In genomic region chr22:35350539-35351503, GRCh38 we compare ENCODE assay signal across 8 cellular contexts. TPM values are rescaled to one million over a fixed set of nuclear protein-coding genes. Genes with fewer than 3 reads are reported as not detected.
DNase-seq lines count a peak whose midpoint lies in the region; ATAC-seq and TF ChIP-seq lines count a peak whose summit lies in the region.

No MANE protein-coding gene starts in this region.

- peak; percentile 96 for DNase-seq in D341Med (ENCODE audit: low spot score)
- peak; percentile 89 for DNase-seq in IMR-90
- DNase-seq in activated T-cell treated with anti-CD3 and anti-CD28 coated beads for 48 hours (ENCODE audit: low read depth) = peak; percentile 85
- DNase-seq in erythroblast (lab: John Stamatoyannopoulos, UW) = peak; percentile 89 to 94
- peak; percentile 80 for DNase-seq in stimulated activated CD8-positive, alpha-beta memory T cell treated with anti-CD3 and anti-CD28 coated beads, Interleukin-4, amount 100 ng/mL, for 24 hours (ENCODE audit: low read depth)

- H2BK120ac ChIP-seq in IMR-90 (ENCODE audit: low read depth, low read length) = peak overlapping the region; percentile 21; the same call in 1 of the 2 replicates

- peak overlapping the region; percentile 68 for H3K56ac ChIP-seq in IMR-90 (ENCODE audit: extremely low read depth, insufficient read depth, low read length)

- no TSS peak for BruUV-seq in IMR-90 (replicated peaks; lab: Mats Ljungman, UMichigan)

- peak overlapping the region; percentile 38 for H3K27ac ChIP-seq in IMR-90 (ENCODE audit: insufficient read depth, low read length)
- peak overlapping the region; percentile 96 for H3K27ac ChIP-seq in OCI-LY3 (ENCODE audit: low read length)
- peak overlapping the region; percentile 7 to 44 for H3K27ac ChIP-seq in mucosa of rectum (ENCODE audit: low read depth in 2 of 2, low read length in 2 of 2)

- no peaks in the 10 kb centered on the region; the same call in 1 of the 2 replicates for H3K79me2 ChIP-seq in OCI-LY3 (ENCODE audit: low read length)

- no peaks in the 10 kb centered on the region for H4K20me1 ChIP-seq in IMR-90 (ENCODE audit: insufficient read depth, low read length)
- H4K20me1 ChIP-seq in OCI-LY3 (ENCODE audit: insufficient read depth, low read length) = no peaks in the 10 kb centered on the region

- H3K9me1 ChIP-seq in IMR-90 (ENCODE audit: insufficient read depth, low read length) = peaks cover 2% of the 10 kb centered on the region; the same call in 1 of the 2 replicates

- H2BK5ac ChIP-seq in IMR-90 (ENCODE audit: low read depth, low read length, poor library complexity, severe bottlenecking) = peak overlapping the region; percentile 4

- peak overlapping the region; percentile 80 for H3K14ac ChIP-seq in IMR-90 (replicated peaks; ENCODE audit: low read depth, low read length)

- peak overlapping the region; percentile 3; the same call in 1 of the 3 replicates for H2BK15ac ChIP-seq in IMR-90 (ENCODE audit: low read depth, low read length)

- dilution Hi-C loops in IMR-90 (cut with HindIII; ENCODE audit: low sequenced_read_pairs, unreplicated experiment) = no loop called here

- TF ChIP-seq POLR2A in IMR-90 (IDR thresholded peaks at IDR 0.05; ENCODE audit: low read depth, low read length) (peak; percentile 60; the same call in 1 of the 2 replicates), erythroblast (IDR thresholded peaks at IDR 0.05; ENCODE audit: low read length) (no peak)

- peak overlapping the region; percentile 66 for H3K9ac ChIP-seq in IMR-90 (ENCODE audit: low read depth, low read length)
- peak overlapping the region; percentile 97 for H3K9ac ChIP-seq in OCI-LY3 (ENCODE audit: low read length)
- peak overlapping the region; percentile 52 to 54 for H3K9ac ChIP-seq in mucosa of rectum (ENCODE audit: low read depth in 1 of 2, low read length in 2 of 2)

- H3K4me2 ChIP-seq in IMR-90 (ENCODE audit: low read depth, low read length) = peak overlapping the region; percentile 75
- peak overlapping the region; percentile 99 for H3K4me2 ChIP-seq in OCI-LY3 (ENCODE audit: low read length)

- H4K91ac ChIP-seq in IMR-90 (ENCODE audit: insufficient read depth, low read depth, low read length) = peak overlapping the region; percentile 62

- H2AK5ac ChIP-seq in IMR-90 (ENCODE audit: low read depth, low read length) = peak overlapping the region; percentile 5

- H3K79me1 ChIP-seq in IMR-90 (ENCODE audit: low read depth in 1 of 2, low read length in 2 of 2) = no peaks in the 10 kb centered on the region

- 3% methylated on average over 37 of the region's 47 CpGs; no CpG with 5 or more reads in 1 of the 2 experiments for WGBS in IMR-90 (ENCODE audit: extremely low coverage in 2 of 2, insufficient read length in 1 of 2), 2 experiments

- H3K4ac ChIP-seq in IMR-90 (ENCODE audit: low read depth, low read length) = peak overlapping the region; percentile 54

- peak overlapping the region; percentile 13 for H4K5ac ChIP-seq in IMR-90 (ENCODE audit: low read depth, low read length)

- peak overlapping the region; percentile 18 to 67; a peak in 2 of 4 replicates for H4K8ac ChIP-seq in IMR-90 (ENCODE audit: low read depth in 2 of 2, low read length in 2 of 2)

- peaks cover 12% of the 10 kb centered on the region for H3K4me1 ChIP-seq in IMR-90 (ENCODE audit: control insufficient read depth, insufficient read depth, low read length)
- peaks cover 76% of the 10 kb centered on the region for H3K4me1 ChIP-seq in OCI-LY3 (ENCODE audit: low read length)
- peaks cover 18 to 22% of the 10 kb centered on the region in 2 donors for H3K4me1 ChIP-seq in mucosa of rectum (ENCODE audit: control insufficient read depth in 2 of 2, insufficient read depth in 2 of 2, low read length in 2 of 2)

- CTCF ChIA-PET in IMR-90 (lab: Yijun Ruan, JAX) = interaction anchor here (0.6 to 1.4 kb wide), 7 partner anchors 26 to 945 kb away, joined by 3 to 7 read pairs (median 5); partner anchors contain the start of gene HMOX1

- peak overlapping the region; percentile 39; the same call in 1 of the 2 replicates for H3K18ac ChIP-seq in IMR-90 (ENCODE audit: low read depth, low read length)

- in situ Hi-C loops in IMR-90 (cut with MboI; ENCODE audit: low sequenced_read_pairs) = loop anchor here (5.0 to 10.0 kb wide), 2 partner anchors 236 to 774 kb away; no protein-coding TSS in a partner anchor

- peak overlapping the region; percentile 23; the same call in 1 of the 2 replicates for H2BK20ac ChIP-seq in IMR-90 (ENCODE audit: low read depth, low read length)

- peak; percentile 78 for ATAC-seq in GM21515 (IDR thresholded peaks at IDR 0.05; ENCODE audit: unreplicated experiment)
- peak; percentile 94 for ATAC-seq in IMR-90 (ENCODE audit: low read depth)

- H2AK9ac ChIP-seq in IMR-90 (replicated peaks; ENCODE audit: low read depth, low read length, poor library complexity) = peak overlapping the region; percentile 87

- H2AFZ ChIP-seq in IMR-90 (replicated peaks; ENCODE audit: low read length, poor library complexity) = peak overlapping the region; percentile 88
- H2AFZ ChIP-seq in OCI-LY3 (ENCODE audit: low read depth, low read length) = peak overlapping the region; percentile 27; the same call in 1 of the 2 replicates

- intact Hi-C loops in IMR-90 (cut with micrococcal nuclease) = loop anchor here (1.0 to 5.0 kb wide), 6 partner anchors 30 to 776 kb away; partner anchors contain the start of gene HMOX1

- H3K23ac ChIP-seq in IMR-90 (ENCODE audit: low read depth, low read length) = peak overlapping the region; percentile 32; the same call in 1 of the 2 replicates

- peaks cover 8% of the 10 kb centered on the region; the same call in 1 of the 2 replicates for H3K36me3 ChIP-seq in IMR-90 (ENCODE audit: control insufficient read depth, insufficient read depth, low read length)
- no peaks in the 10 kb centered on the region for H3K36me3 ChIP-seq in OCI-LY3 (replicated peaks; ENCODE audit: low read depth, low read length)
- H3K36me3 ChIP-seq in mucosa of rectum (ENCODE audit: control insufficient read depth in 2 of 2, insufficient read depth in 2 of 2, low read length in 2 of 2) = peaks cover 0 to 2% of the 10 kb centered on the region in 2 donors

- TF ChIP-seq RAD21 in IMR-90 (IDR thresholded peaks at IDR 0.05; ENCODE audit: low read length) = peak; percentile 95

- H3K4me3 ChIP-seq in IMR-90 (ENCODE audit: insufficient read depth, low read depth, low read length) (peak overlapping the region; percentile 43), OCI-LY3 (ENCODE audit: low read length) (peak overlapping the region; percentile 85), mucosa of rectum (ENCODE audit: low read length in 2 of 2) (peak overlapping the region; percentile 64 to 71)

- TF ChIP-seq CTCF in IMR-90 (conservative IDR thresholded peaks at IDR 0.05; ENCODE audit: low read depth, low read length) = peak; percentile 95
- TF ChIP-seq CTCF in OCI-LY3 (IDR thresholded peaks at IDR 0.05; ENCODE audit: low read depth, low read length) = peak; percentile 74

- POLR2A ChIA-PET in IMR-90 (lab: Charles Lee; ENCODE audit: unreplicated experiment) = interaction anchor here (0.6 kb wide), 1 partner anchor 15 kb away, joined by 3 read pairs; no protein-coding TSS in a partner anchor

- H3K9me3 ChIP-seq in IMR-90 (ENCODE audit: control insufficient read depth, insufficient read depth, low read length) (no peaks in the 10 kb centered on the region), OCI-LY3 (ENCODE audit: insufficient read depth, low read length) (no peaks in the 10 kb centered on the region), mucosa of rectum (ENCODE audit: control insufficient read depth in 2 of 2, low read length in 2 of 2) (no peaks in the 10 kb centered on the region)

- no peaks in the 10 kb centered on the region for H3K27me3 ChIP-seq in IMR-90 (ENCODE audit: control insufficient read depth, insufficient read depth, low read length)
- H3K27me3 ChIP-seq in OCI-LY3 (ENCODE audit: low read depth, low read length) = no peaks in the 10 kb centered on the region
- no peaks in the 10 kb centered on the region for H3K27me3 ChIP-seq in mucosa of rectum (ENCODE audit: control insufficient read depth in 2 of 2, insufficient read depth in 2 of 2, low read length in 2 of 2)

TF ChIP-seq in IMR-90, 13 proteins besides CTCF, POLR2A, EP300 and RAD21 (continues in another document):
- no peak for TF ChIP-seq NFE2L2 (IDR thresholded peaks at IDR 0.05; ENCODE audit: low read depth, low read length)
- TF ChIP-seq, protein P1, sequence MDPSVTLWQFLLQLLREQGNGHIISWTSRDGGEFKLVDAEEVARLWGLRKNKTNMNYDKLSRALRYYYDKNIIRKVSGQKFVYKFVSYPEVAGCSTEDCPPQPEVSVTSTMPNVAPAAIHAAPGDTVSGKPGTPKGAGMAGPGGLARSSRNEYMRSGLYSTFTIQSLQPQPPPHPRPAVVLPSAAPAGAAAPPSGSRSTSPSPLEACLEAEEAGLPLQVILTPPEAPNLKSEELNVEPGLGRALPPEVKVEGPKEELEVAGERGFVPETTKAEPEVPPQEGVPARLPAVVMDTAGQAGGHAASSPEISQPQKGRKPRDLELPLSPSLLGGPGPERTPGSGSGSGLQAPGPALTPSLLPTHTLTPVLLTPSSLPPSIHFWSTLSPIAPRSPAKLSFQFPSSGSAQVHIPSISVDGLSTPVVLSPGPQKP (IDR thresholded peaks at IDR 0.05; ENCODE audit: borderline replicate concordance, low read depth, low read length) = no peak
- peak; percentile 62 for TF ChIP-seq BHLHE40 (IDR thresholded peaks at IDR 0.05; ENCODE audit: low read depth, low read length)
- peak; percentile 93 for TF ChIP-seq MAZ (IDR thresholded peaks at IDR 0.05; ENCODE audit: borderline replicate concordance, low read depth, low read length)
- TF ChIP-seq, protein P2, sequence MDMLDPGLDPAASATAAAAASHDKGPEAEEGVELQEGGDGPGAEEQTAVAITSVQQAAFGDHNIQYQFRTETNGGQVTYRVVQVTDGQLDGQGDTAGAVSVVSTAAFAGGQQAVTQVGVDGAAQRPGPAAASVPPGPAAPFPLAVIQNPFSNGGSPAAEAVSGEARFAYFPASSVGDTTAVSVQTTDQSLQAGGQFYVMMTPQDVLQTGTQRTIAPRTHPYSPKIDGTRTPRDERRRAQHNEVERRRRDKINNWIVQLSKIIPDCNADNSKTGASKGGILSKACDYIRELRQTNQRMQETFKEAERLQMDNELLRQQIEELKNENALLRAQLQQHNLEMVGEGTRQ (IDR thresholded peaks at IDR 0.05; ENCODE audit: low read depth, low read length) = no peak
- TF ChIP-seq RCOR1 (IDR thresholded peaks at IDR 0.05; ENCODE audit: insufficient replicate concordance, low read length) = no peak

RNA-seq across cellular contexts. Expression of gene HMOX1, which starts 30.1 kb away (rescaled TPM):
- 16.4 and 23.1 TPM in 2 replicates for total RNA-seq in IMR-90 (2012; rRNA removed)
- 49.9 and 50.5 TPM in 2 replicates for polyA plus RNA-seq in IMR-90 (2012; rRNA removed)
- polyA plus RNA-seq in IMR-90 (2012; cell fraction: cytosol; rRNA removed) = 82.4 and 91.3 TPM in 2 replicates
- 45.0 and 48.2 TPM in 2 replicates for polyA plus RNA-seq in IMR-90 (2012; cell fraction: nucleus; rRNA removed; ENCODE audit: low replicate concordance)

RNA-seq across cellular contexts. Expression of gene MCM5, which starts 49.1 kb away (rescaled TPM):
- 53.6 and 58.6 TPM in 2 replicates for total RNA-seq in IMR-90 (2012; rRNA removed)
- polyA plus RNA-seq in IMR-90 (2012; rRNA removed) = 43.0 and 44.3 TPM in 2 replicates
- 24.6 and 31.4 TPM in 2 replicates for polyA plus RNA-seq in IMR-90 (2012; cell fraction: cytosol; rRNA removed)
- 29.3 and 58.8 TPM in 2 replicates for polyA plus RNA-seq in IMR-90 (2012; cell fraction: nucleus; rRNA removed; ENCODE audit: low replicate concordance)

RNA-seq across cellular contexts. Expression of gene TOM1, which starts 51.1 kb away (rescaled TPM):
- total RNA-seq in IMR-90 (2012; rRNA removed) = 38.0 and 39.4 TPM in 2 replicates
- polyA plus RNA-seq in IMR-90 (2012; rRNA removed) = 46.4 and 48.5 TPM in 2 replicates
- 66.1 and 71.8 TPM in 2 replicates for polyA plus RNA-seq in IMR-90 (2012; cell fraction: cytosol; rRNA removed)
- 54.4 and 68.2 TPM in 2 replicates for polyA plus RNA-seq in IMR-90 (2012; cell fraction: nucleus; rRNA removed; ENCODE audit: low replicate concordance)

Comparison
In these comparisons a context has a peak if more than half of its experiments do, and no peak if none do; other contexts are left out.
1. Peak in every context shown above with its lines: DNase-seq, ATAC-seq, H3K4me3 ChIP-seq and H3K27ac ChIP-seq.
2. H3K27ac ChIP-seq: peak in every context shown above with its lines; median percentile 96 in OCI-LY3; 38 in IMR-90; 26 in mucosa of rectum.